Comparison of ENCODE assay signal across 9 cellular contexts in the genomic region with DNA sequence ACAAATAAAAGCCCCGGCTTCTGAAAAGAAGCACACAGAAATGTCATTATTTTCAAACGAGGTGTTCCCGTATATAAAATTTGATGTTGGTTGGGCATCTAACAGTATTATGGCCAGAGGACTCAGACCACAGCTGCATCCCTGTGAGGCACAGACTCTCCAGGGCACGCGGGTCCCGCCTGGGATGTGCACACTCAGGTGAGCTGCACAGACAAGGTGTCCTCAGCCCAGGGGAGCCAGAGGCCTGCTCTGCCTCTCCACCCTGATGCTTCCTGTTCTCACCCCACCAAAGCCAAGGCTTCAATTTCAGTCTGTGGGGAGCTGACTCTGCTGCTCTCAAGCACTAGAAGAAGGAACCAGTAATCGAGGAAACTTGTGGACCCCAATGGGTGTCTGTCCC. TPM values are rescaled to one million over a fixed set of nuclear protein-coding genes. Genes with fewer than 3 reads are reported as not detected.
"Had no signal": no experiment of that assay in that cellular context is flagged by ENCODE, and none has a peak within 500 bp of the region (broad histone marks: within the 10 kb centered on the region; RNA-seq: fewer than 3 reads in every experiment).

No MANE protein-coding gene starts in this region.

- ATAC-seq: GM12878 had no signal

- H3K4me3 ChIP-seq: GM12878 had no signal

- FAIRE-seq: G401.6, GM12878, GM12891, GM12892, GM18507, GM19239 had no signal

- DNase-seq: GDM1, GF-D8 had no signal

RNA-seq across cellular contexts. Expression of a gene that starts 39.9 kb away (rescaled TPM):
- total RNA-seq: G401, GM12878 had no signal
- polyA plus RNA-seq: GM12878 had no signal
